In the genomic region with DNA sequence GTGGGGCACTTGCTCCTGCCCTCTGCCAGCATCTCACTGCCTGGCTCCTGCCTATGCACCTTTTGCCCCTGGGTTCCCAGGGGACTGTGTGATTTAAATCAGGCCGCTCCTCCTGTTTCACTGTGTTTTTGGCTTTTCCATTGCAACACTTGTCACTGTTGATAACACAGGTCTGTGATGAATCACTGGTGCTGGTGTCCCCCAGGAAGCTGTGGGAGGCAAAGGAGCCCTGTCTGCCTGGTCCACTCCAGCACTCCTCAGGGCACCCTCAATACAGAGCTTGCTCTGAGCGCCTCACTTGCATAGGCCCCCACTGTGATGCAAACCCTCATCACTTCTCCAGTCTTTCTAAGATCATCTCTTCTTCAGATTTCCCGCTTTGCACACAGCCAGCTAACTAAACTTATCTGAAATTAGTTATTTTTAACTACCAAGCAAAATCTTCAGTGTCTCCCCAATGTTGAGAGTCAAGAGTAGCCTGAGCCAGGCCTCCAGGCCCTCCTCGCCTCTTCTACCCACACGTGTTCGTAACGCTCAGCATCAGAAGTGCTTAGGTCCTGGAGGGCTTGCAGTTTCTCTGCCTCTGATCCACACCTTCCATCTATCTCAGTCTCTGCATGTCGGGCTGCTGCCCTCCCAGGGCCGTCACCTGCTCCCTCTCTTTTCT, we compare ENCODE assay signal across 12 cellular contexts. TPM values are rescaled to one million over a fixed set of nuclear protein-coding genes. Genes with fewer than 3 reads are reported as not detected.
A peak's percentile ranks its signal among the peaks of the same experiment; 100 is the strongest.
DNase-seq lines count a peak whose midpoint lies in the region; ATAC-seq and TF ChIP-seq lines count a peak whose summit lies in the region.
"Had no signal": no experiment of that assay in that cellular context is flagged by ENCODE, and none has a peak within 500 bp of the region (broad histone marks: within the 10 kb centered on the region; RNA-seq: fewer than 3 reads in every experiment).

No MANE protein-coding gene starts in this region.

- RAD21 ChIA-PET in HCT116 (lab: Charles Lee; ENCODE audit: low non-redundant PET in 1 of 2, low total read pairs in 2 of 2, uncharacterized antibody in 2 of 2, unreplicated experiment in 2 of 2): no interaction called here

- DNase-seq in CD4-positive, alpha-beta T cell: no peak
- DNase-seq in HCT116 (ENCODE audit: low read depth, low spot score) (no peak), mesenchymal stem cell (no peak), KG1 (lab: John Stamatoyannopoulos, UW) (no peak), retina (no peak), activated gamma-delta T cell (lab: John Stamatoyannopoulos, UW) (no peak)
- DNase-seq: cortex of kidney, NCI-H446, SHP77, small intestine, tibial artery had no signal

- H3K36me3 ChIP-seq in HCT116 (ENCODE audit: control insufficient read depth in 1 of 2, insufficient read depth in 2 of 2, low read length in 2 of 2): peaks cover 17 to 26% of the 10 kb centered on the region in 2 experiments
- peaks cover 26 to 28% of the 10 kb centered on the region in 2 experiments for H3K36me3 ChIP-seq in mesenchymal stem cell (ENCODE audit: control insufficient read depth in 1 of 2, insufficient read depth in 2 of 2, low read depth in 1 of 2, low read length in 2 of 2)

- peaks cover 5 to 16% of the 10 kb centered on the region in 2 experiments; a peak in 3 of 4 replicates for H3K4me1 ChIP-seq in HCT116 (ENCODE audit: control insufficient read depth in 1 of 2, insufficient read depth in 2 of 2, low read length in 2 of 2)
- peaks cover 21% of the 10 kb centered on the region for H3K4me1 ChIP-seq in mesenchymal stem cell (ENCODE audit: control insufficient read depth, insufficient read depth, low read depth, low read length)

- intact Hi-C loops in CD4-positive, alpha-beta T cell (cut with DNase I, micrococcal nuclease): no loop called here
- intact Hi-C loops in HCT116 (cut with micrococcal nuclease): no loop called here

- peaks cover 45% of the 10 kb centered on the region for H3K4me1 Mint-ChIP-seq in CD4-positive, alpha-beta T cell (ENCODE audit: low read depth)
- peaks cover 44% of the 10 kb centered on the region for H3K4me1 Mint-ChIP-seq in activated naive CD8-positive, alpha-beta T cell (ENCODE audit: low read depth)

- H2BK15ac ChIP-seq in mesenchymal stem cell (ENCODE audit: low read depth, poor library complexity, severe bottlenecking): no peak overlapping the region

- no peaks in the 10 kb centered on the region for H3K27me3 ChIP-seq in CD4-positive, alpha-beta T cell (ENCODE audit: control insufficient read depth, insufficient read depth, low read length)
- H3K27me3 ChIP-seq in HCT116 (ENCODE audit: insufficient read depth, low read length) (no peaks in the 10 kb centered on the region), mesenchymal stem cell (ENCODE audit: control insufficient read depth in 1 of 2, insufficient read depth in 1 of 2, low read length in 2 of 2) (no peaks in the 10 kb centered on the region)
- H3K27me3 ChIP-seq: tibial artery had no signal

- H2AK5ac ChIP-seq in mesenchymal stem cell (ENCODE audit: low read length, severe bottlenecking): no peak overlapping the region

- no peaks in the 10 kb centered on the region for H3K27me3 Mint-ChIP-seq in CD4-positive, alpha-beta T cell
- H3K27me3 Mint-ChIP-seq in activated naive CD8-positive, alpha-beta T cell: no peaks in the 10 kb centered on the region

- 86% methylated on average over 9 of the region's 9 CpGs for WGBS in mesenchymal stem cell

- no peaks in the 10 kb centered on the region for H3K9me3 Mint-ChIP-seq in CD4-positive, alpha-beta T cell
- no peaks in the 10 kb centered on the region for H3K9me3 Mint-ChIP-seq in activated naive CD8-positive, alpha-beta T cell (ENCODE audit: low read depth)

- H3K79me2 ChIP-seq in HCT116 (ENCODE audit: insufficient read depth, low read length): peaks cover 45% of the 10 kb centered on the region

- no TSS peak for BruUV-seq in HCT116 (replicated peaks; lab: Mats Ljungman, UMichigan)

- peaks cover 25% of the 10 kb centered on the region for H3K79me1 ChIP-seq in mesenchymal stem cell (replicated peaks; ENCODE audit: low read length, poor library complexity, severe bottlenecking)

- no peak overlapping the region for H4K8ac ChIP-seq in mesenchymal stem cell (ENCODE audit: low read length)

- no peak for TF ChIP-seq RAD21 in HCT116 (IDR thresholded peaks at IDR 0.05; ENCODE audit: low read depth)

- H3K9me3 ChIP-seq in CD4-positive, alpha-beta T cell (ENCODE audit: control insufficient read depth, low read length): no peaks in the 10 kb centered on the region
- no peaks in the 10 kb centered on the region for H3K9me3 ChIP-seq in HCT116 (ENCODE audit: control insufficient read depth in 1 of 2, insufficient read depth in 1 of 2, low read depth in 1 of 2, low read length in 2 of 2)
- no peaks in the 10 kb centered on the region for H3K9me3 ChIP-seq in mesenchymal stem cell (ENCODE audit: control insufficient read depth, low read length)
- H3K9me3 ChIP-seq: tibial artery had no signal

- H4K91ac ChIP-seq in mesenchymal stem cell (ENCODE audit: low read length): no peak overlapping the region

- H3K9ac ChIP-seq in HCT116 (ENCODE audit: low read length) (peak overlapping the region; percentile 77; the same call in 1 of the 2 replicates), mesenchymal stem cell (ENCODE audit: low read length) (peak overlapping the region; percentile 22)

- no peak for TF ChIP-seq POLR2A in HCT116 (IDR thresholded peaks at IDR 0.05; ENCODE audit: borderline replicate concordance, extremely low read depth, insufficient read depth, insufficient read length)

- POLR2A ChIA-PET in CD4-positive, alpha-beta T cell (lab: Charles Lee): interaction anchor here (0.7 kb wide), 1 partner anchor 36 kb away, joined by 3 read pairs; no protein-coding TSS in a partner anchor
- POLR2A ChIA-PET in HCT116 (lab: Charles Lee): no interaction called here

- no peaks in the 10 kb centered on the region for H4K20me1 ChIP-seq in HCT116 (ENCODE audit: insufficient read depth)

- H2BK12ac ChIP-seq in mesenchymal stem cell (ENCODE audit: low read length in 2 of 2): no peak overlapping the region

- H3K23ac ChIP-seq in mesenchymal stem cell (ENCODE audit: low read length in 2 of 2): no peak overlapping the region

- H3K14ac ChIP-seq in mesenchymal stem cell (ENCODE audit: low read length in 2 of 2): no peak overlapping the region

- H3K4me3 ChIP-seq in HCT116 (replicated peaks in 1 of 2; ENCODE audit: low read depth in 1 of 2, low read length in 2 of 2) (no peak overlapping the region), mesenchymal stem cell (ENCODE audit: insufficient read depth in 1 of 2, low read depth in 1 of 2, low read length in 2 of 2) (no peak overlapping the region)
- H3K4me3 ChIP-seq: tibial artery had no signal

- no peak overlapping the region for H2BK120ac ChIP-seq in mesenchymal stem cell (ENCODE audit: low read depth, low read length)

- H3K4ac ChIP-seq in mesenchymal stem cell (ENCODE audit: low read depth in 1 of 2, low read length in 2 of 2): no peak overlapping the region

- H3K27ac ChIP-seq in CD4-positive, alpha-beta T cell (ENCODE audit: low read depth, low read length): no peak overlapping the region
- no peak overlapping the region for H3K27ac ChIP-seq in HCT116 (ENCODE audit: low read depth, low read length)
- peak overlapping the region; percentile 63 for H3K27ac ChIP-seq in mesenchymal stem cell (ENCODE audit: low read length, poor library complexity, severe bottlenecking)
- H3K27ac ChIP-seq: tibial artery had no signal

- H3K18ac ChIP-seq in mesenchymal stem cell (ENCODE audit: low read depth in 1 of 2, low read length in 2 of 2): no peak overlapping the region

- H3K4me2 ChIP-seq in HCT116 (ENCODE audit: low read length): no peak overlapping the region
- H3K4me2 ChIP-seq in mesenchymal stem cell (ENCODE audit: low read length, poor library complexity, severe bottlenecking): no peak overlapping the region

- no peak for ATAC-seq in CD4-positive, alpha-beta T cell (ENCODE audit: poor library complexity)
- no peak for ATAC-seq in HCT116

- H3K4me3 Mint-ChIP-seq in CD4-positive, alpha-beta T cell: no peak overlapping the region
- peak overlapping the region; percentile 18 for H3K4me3 Mint-ChIP-seq in activated naive CD8-positive, alpha-beta T cell

- H2AFZ ChIP-seq in HCT116 (ENCODE audit: low read depth, low read length, poor library complexity, severe bottlenecking): no peak overlapping the region
- no peak overlapping the region for H2AFZ ChIP-seq in mesenchymal stem cell (ENCODE audit: low read depth, low read length)

- CTCF ChIA-PET in CD4-positive, alpha-beta T cell (lab: Charles Lee): no interaction called here
- CTCF ChIA-PET in HCT116 (lab: Charles Lee): no interaction called here

- no peaks in the 10 kb centered on the region for H3K9me2 ChIP-seq in HCT116 (ENCODE audit: insufficient read depth)

- H2BK5ac ChIP-seq in mesenchymal stem cell (ENCODE audit: low read depth, low read length, poor library complexity, severe bottlenecking): no peak overlapping the region

- H3K36me3 Mint-ChIP-seq in CD4-positive, alpha-beta T cell (ENCODE audit: low read depth): peaks cover 72% of the 10 kb centered on the region
- H3K36me3 Mint-ChIP-seq in activated naive CD8-positive, alpha-beta T cell: peaks cover 1% of the 10 kb centered on the region

- peak overlapping the region; percentile 16 for H3K27ac Mint-ChIP-seq in CD4-positive, alpha-beta T cell
- H3K27ac Mint-ChIP-seq in activated naive CD8-positive, alpha-beta T cell: peak overlapping the region; percentile 38

- no peak for TF ChIP-seq CTCF in CD4-positive, alpha-beta T cell (IDR thresholded peaks at IDR 0.05)
- TF ChIP-seq CTCF in HCT116 (IDR thresholded peaks at IDR 0.05 in 2 of 3, conservative IDR thresholded peaks at IDR 0.05 in 1 of 3; ENCODE audit: borderline replicate concordance in 1 of 3, insufficient read depth in 1 of 3, low read depth in 2 of 3, low read length in 2 of 3): no peak

TF ChIP-seq in HCT116, 20 proteins besides CTCF, POLR2A, EP300 and RAD21 (continues in another document):
- TF ChIP-seq ZFX (IDR thresholded peaks at IDR 0.05) (no peak), POLR2AphosphoS5 (IDR thresholded peaks at IDR 0.05; ENCODE audit: low read depth, low read length) (no peak), EGR1 (IDR thresholded peaks at IDR 0.05; ENCODE audit: low read depth) (no peak), EZH2phosphoT487 (IDR thresholded peaks at IDR 0.05; ENCODE audit: borderline replicate concordance) (no peak), CBX3 (IDR thresholded peaks at IDR 0.05; ENCODE audit: low read depth) (no peak), CEBPB (IDR thresholded peaks at IDR 0.05; ENCODE audit: low read depth) (no peak), TCF7L2 (IDR thresholded peaks at IDR 0.05; ENCODE audit: borderline replicate concordance, extremely low read depth, insufficient read depth, insufficient read length) (no peak), SRF (IDR thresholded peaks at IDR 0.05; ENCODE audit: low read depth) (no peak), FOSL1 (IDR thresholded peaks at IDR 0.05; ENCODE audit: low read depth) (no peak)

RNA-seq across cellular contexts. Expression of a gene that starts 2.8 kb away (rescaled TPM):
- total RNA-seq in CD4-positive, alpha-beta T cell: 10 to 100 TPM; 25.6 to 26.3 TPM
- 33.5 TPM for total RNA-seq in HCT116 (2021; ENCODE audit: unreplicated experiment)
- polyA plus RNA-seq in HCT116 (2012): 25.9 and 32.3 TPM in 2 replicates
- polyA plus RNA-seq in mesenchymal stem cell (2013, experiment 1 of 2): 21.7 TPM
- 23.6 TPM for polyA plus RNA-seq in mesenchymal stem cell (2013, experiment 2 of 2)
